ENCODE assay signal across 14 cellular contexts in genomic region chr14:52020866-52021717, GRCh38. TPM values are rescaled to one million over a fixed set of nuclear protein-coding genes. Genes with fewer than 3 reads are reported as not detected.
DNase-seq lines count a peak whose midpoint lies in the region; ATAC-seq, FAIRE-seq and TF ChIP-seq lines count a peak whose summit lies in the region.
"Had no signal": no experiment of that assay in that cellular context is flagged by ENCODE, and none has a peak within 500 bp of the region (broad histone marks: within the 10 kb centered on the region; RNA-seq: fewer than 3 reads in every experiment).

No MANE protein-coding gene starts in this region.

- no peaks in the 10 kb centered on the region for H3K36me3 ChIP-seq in GM12878 (ENCODE audit: control insufficient read depth in 2 of 2, insufficient read depth in 2 of 2, low read length in 1 of 2)
- no peaks in the 10 kb centered on the region for H3K36me3 ChIP-seq in mucosa of descending colon (ENCODE audit: low read depth)
- no peaks in the 10 kb centered on the region for H3K36me3 ChIP-seq in upper lobe of right lung
- H3K36me3 ChIP-seq: Peyer's patch had no signal

- POLR2A ChIA-PET in GM12878 (lab: Charles Lee), result no interaction called here

- TF ChIP-seq CTCF in GM12878 (IDR thresholded peaks at IDR 0.05 in 2 of 3, conservative IDR thresholded peaks at IDR 0.05 in 1 of 3; ENCODE audit: control insufficient read depth in 2 of 3, extremely low read depth in 1 of 3, insufficient read depth in 1 of 3, low read depth in 3 of 3, low read length in 3 of 3) (no peak), mucosa of descending colon (IDR thresholded peaks at IDR 0.05) (no peak), upper lobe of right lung (IDR thresholded peaks at IDR 0.05) (no peak)

- peak; percentile 13 for FAIRE-seq in GM12891 (lab: Jason Lieb, UNC)
- FAIRE-seq in GM12878 (lab: Jason Lieb, UNC), result no peak

- DNase-seq in GM12891 (ENCODE audit: insufficient read length, low spot score), result no peak
- DNase-seq in GM12878 (ENCODE audit: low read depth, low spot score), result peak; percentile 23
- peak in 1 of 3 donors; percentile 50 for DNase-seq in mucosa of descending colon
- DNase-seq in stimulated activated CD4-positive, alpha-beta T cell treated with anti-CD3 and anti-CD28 coated beads, Interleukin-4, amount 100 ng/mL, for 4 hours, result no peak
- no peak for DNase-seq in upper lobe of right lung
- DNase-seq: activated T-cell treated with anti-CD3 and anti-CD28 coated beads for 4 hours, hypothalamus, NCI-H345, Peyer's patch had no signal

- in situ Hi-C loops in GM12878 (cut with MboI), result no loop called here

- H3K4me3 ChIP-seq in GM12878, result no peak overlapping the region
- H3K4me3 ChIP-seq in mucosa of descending colon, result no peak overlapping the region
- H3K4me3 ChIP-seq in upper lobe of right lung, result no peak overlapping the region
- H3K4me3 ChIP-seq: Peyer's patch had no signal

- no peak overlapping the region for H3K4me2 ChIP-seq in GM12878 (ENCODE audit: control insufficient read depth, insufficient read depth)

- TF ChIP-seq EP300 in GM12878 (IDR thresholded peaks at IDR 0.05; ENCODE audit: borderline replicate concordance in 1 of 2, control insufficient read depth in 1 of 2, low read depth in 2 of 2, low read length in 2 of 2), result no peak

- H3K9me3 ChIP-seq in GM12878 (replicated peaks; ENCODE audit: control insufficient read depth, insufficient read depth, low read length) (no peaks in the 10 kb centered on the region; the same call in 2 of the 3 replicates), mucosa of descending colon (no peaks in the 10 kb centered on the region), upper lobe of right lung (no peaks in the 10 kb centered on the region)
- H3K9me3 ChIP-seq: Peyer's patch had no signal

- H3K27ac ChIP-seq in GM12878 (ENCODE audit: control insufficient read depth, insufficient read depth) (no peak overlapping the region), upper lobe of right lung (no peak overlapping the region)
- H3K27ac ChIP-seq: HL-60 had no signal

- CTCF ChIA-PET in GM12878 (lab: Yijun Ruan, JAX), result interaction anchor here (1.0 to 3.2 kb wide), 4 partner anchors 17 to 42 kb away, joined by 3 to 12 read pairs (median 5); no protein-coding TSS in a partner anchor

- TF ChIP-seq POLR2A in GM12891 (IDR thresholded peaks at IDR 0.05; ENCODE audit: low read depth, low read length) (no peak), GM12878 (IDR thresholded peaks at IDR 0.05; ENCODE audit: low read depth, low read length) (no peak)

- RAD21 ChIA-PET in GM12878 (lab: Charles Lee; ENCODE audit: unreplicated experiment), result interaction anchor here (0.5 to 2.3 kb wide), 3 partner anchors 25 to 190 kb away, joined by 3 to 6 read pairs (median 3); no protein-coding TSS in a partner anchor

- H3K27me3 ChIP-seq in GM12878 (replicated peaks in 1 of 2; ENCODE audit: control insufficient read depth in 2 of 2, insufficient read depth in 2 of 2, low read length in 1 of 2) (no peaks in the 10 kb centered on the region), upper lobe of right lung (no peaks in the 10 kb centered on the region)
- H3K27me3 ChIP-seq: Peyer's patch had no signal

- no peaks in the 10 kb centered on the region for H3K79me2 ChIP-seq in GM12878 (ENCODE audit: control insufficient read depth, insufficient read depth, low read length)

- ATAC-seq in HG03439 (IDR thresholded peaks at IDR 0.05; ENCODE audit: unreplicated experiment) (peak; percentile 21), GM12878 (peak; percentile 67), mucosa of descending colon (peak; percentile 66), HG03442 (IDR thresholded peaks at IDR 0.05; ENCODE audit: unreplicated experiment) (no peak), upper lobe of right lung (no peak), GM18873 (IDR thresholded peaks at IDR 0.05; ENCODE audit: low FRiP score, unreplicated experiment) (no peak)

- WGBS in GM12878 (ENCODE audit: insufficient coverage, insufficient replicate concordance, low lambda C conversion rate, missing lambda C conversion rate), result 49% methylated on average over 7 of the region's 7 CpGs

- no peak overlapping the region for H2AFZ ChIP-seq in GM12878 (ENCODE audit: control insufficient read depth, low read depth, low read length)

- H3K4me1 ChIP-seq in GM12878 (ENCODE audit: control insufficient read depth, insufficient read depth, low read length) (peaks cover 12% of the 10 kb centered on the region), mucosa of descending colon (ENCODE audit: low read depth) (peaks cover 29% of the 10 kb centered on the region), upper lobe of right lung (no peaks in the 10 kb centered on the region)

- no peaks in the 10 kb centered on the region for H4K20me1 ChIP-seq in GM12878 (ENCODE audit: control insufficient read depth, insufficient read depth)

- TF ChIP-seq RAD21 in GM12878 (IDR thresholded peaks at IDR 0.05; ENCODE audit: insufficient read depth, low read depth, low read length), result no peak

- no peak overlapping the region for H3K9ac ChIP-seq in GM12878 (ENCODE audit: control insufficient read depth, insufficient read depth, low read length)

- SMC1A ChIA-PET in GM12878 (lab: Charles Lee; ENCODE audit: uncharacterized antibody, unreplicated experiment), result interaction anchor here (0.6 to 1.1 kb wide), 4 partner anchors 14 to 49 kb away, joined by 3 to 4 read pairs (median 3); no protein-coding TSS in a partner anchor

- intact Hi-C loops in GM12878 (cut with micrococcal nuclease; ENCODE audit: unreplicated experiment) (no loop called here), mucosa of descending colon (cut with DNase I, micrococcal nuclease) (no loop called here), upper lobe of right lung (cut with DNase I) (no loop called here)

- no TSS peak for BruUV-seq in GM12878 (replicated peaks; lab: Mats Ljungman, UMichigan)

TF ChIP-seq in GM12891, 5 proteins besides CTCF, POLR2A, EP300 and RAD21:
- no peak for TF ChIP-seq TAF1 (IDR thresholded peaks at IDR 0.05; ENCODE audit: low read depth, low read length)
- no peak for TF ChIP-seq SPI1 (IDR thresholded peaks at IDR 0.05; ENCODE audit: low read depth, low read length)
- no peak for TF ChIP-seq POU2F2 (IDR thresholded peaks at IDR 0.05; ENCODE audit: low read depth, low read length)
- TF ChIP-seq PAX5 (IDR thresholded peaks at IDR 0.05; ENCODE audit: insufficient read depth, low read length, severe bottlenecking), result no peak
- TF ChIP-seq POLR2AphosphoS5 (IDR thresholded peaks at IDR 0.05; ENCODE audit: low read depth, low read length), result no peak

RNA-seq across cellular contexts. Expression of gene RTRAF, which starts 31.7 kb away (rescaled TPM):
- 338 TPM for polyA plus RNA-seq in GM12891 (2012; ENCODE audit: low read depth, missing spikeins)
- 47.2 and 48.0 TPM in 2 replicates for total RNA-seq in GM12878 (2013; cell fraction: nucleolus; rRNA removed)
- total RNA-seq in GM12878 (2014; rRNA removed), result 336 and 339 TPM in 2 replicates
- total RNA-seq in GM12878 (2014; rRNA removed; fragmentation: Illumina TruSeq; extraction: Trizol), result 385 and 416 TPM in 2 replicates
- 248 and 265 TPM in 2 replicates for total RNA-seq in GM12878 (2021)
- polyA plus RNA-seq in GM12878 (2011; ENCODE audit: low read depth), result 131 TPM
- 333 and 409 TPM in 2 replicates for polyA plus RNA-seq in GM12878 (2011; rRNA removed)
- 73.1 and 85.9 TPM in 2 replicates for polyA plus RNA-seq in GM12878 (2011; cell fraction: cytosol; rRNA removed)
- 93.8 and 105 TPM in 2 replicates for polyA plus RNA-seq in GM12878 (2011; cell fraction: nucleus; rRNA removed)
- 275 and 280 TPM in 2 replicates for polyA plus RNA-seq in GM12878 (2012)
- polyA plus RNA-seq in GM12878 (2014; fragmentation: Illumina TruSeq; extraction: Trizol), result 331 and 366 TPM in 2 replicates
- polyA plus RNA-seq in GM12878 (2014; fragmentation: Nextera tagmentation; extraction: Ambion mirVana), result 100 to 1,000 TPM; 358 to 395 TPM
- polyA plus RNA-seq in GM12878 (2014; rRNA removed), result 328 and 371 TPM in 2 replicates
- 100 to 1,000 TPM; 512 to 540 TPM for polyA plus RNA-seq in GM12878 (2016; fragmentation: Nextera tagmentation; extraction: Ambion mirVana)
- 56.6 and 115 TPM in 2 replicates for polyA minus RNA-seq in GM12878 (2011; rRNA and poly(A)+ RNA removed)
- 114 and 128 TPM in 2 replicates for polyA minus RNA-seq in GM12878 (2011; cell fraction: cytosol; rRNA and poly(A)+ RNA removed)
- polyA minus RNA-seq in GM12878 (2011; cell fraction: nucleus; rRNA and poly(A)+ RNA removed), result 34.3 and 53.4 TPM in 2 replicates
- 100 to 1,000 TPM; 108 to 140 (median 131) TPM for total RNA-seq in mucosa of descending colon
- total RNA-seq in upper lobe of right lung, result 104 TPM

RNA-seq across cellular contexts. Expression of gene NID2, which starts 47.8 kb away (rescaled TPM):
- 0.17 TPM for polyA plus RNA-seq in GM12891 (2012; ENCODE audit: low read depth, missing spikeins)
- not detected in 2 replicates for total RNA-seq in GM12878 (2013; cell fraction: nucleolus; rRNA removed)
- total RNA-seq in GM12878 (2014; rRNA removed) (not detected in 2 replicates), GM12878 (2014; rRNA removed; fragmentation: Illumina TruSeq; extraction: Trizol) (not detected in 2 replicates), GM12878 (2021) (0.23 and 0.27 TPM in 2 replicates), mucosa of descending colon (10 to 100 TPM; 21.7 to 32.5 (median 28.8) TPM), upper lobe of right lung (17.9 TPM)
- not detected for polyA plus RNA-seq in GM12878 (2011; ENCODE audit: low read depth)
- polyA plus RNA-seq in GM12878 (2011; rRNA removed) (0.46 and 0.49 TPM in 2 replicates), GM12878 (2014; fragmentation: Illumina TruSeq; extraction: Trizol) (not detected in 2 replicates), GM12878 (2014; fragmentation: Nextera tagmentation; extraction: Ambion mirVana) (under 1 TPM; 0.11 to 0.16 TPM), GM12878 (2014; rRNA removed) (0.04 TPM in 1 of 2 replicates, not detected in the other), GM12878 (2016; fragmentation: Nextera tagmentation; extraction: Ambion mirVana) (under 1 TPM; 0.40 to 0.43 TPM)
- polyA plus RNA-seq in GM12878 (2011; cell fraction: cytosol; rRNA removed), result 0.25 and 0.43 TPM in 2 replicates
- 2.1 and 2.5 TPM in 2 replicates for polyA plus RNA-seq in GM12878 (2011; cell fraction: nucleus; rRNA removed)
- 0.15 TPM in 1 of 2 replicates, not detected in the other for polyA plus RNA-seq in GM12878 (2012)
- 1.4 and 1.5 TPM in 2 replicates for polyA minus RNA-seq in GM12878 (2011; rRNA and poly(A)+ RNA removed)
- not detected in 2 replicates for polyA minus RNA-seq in GM12878 (2011; cell fraction: cytosol; rRNA and poly(A)+ RNA removed)
- 0.85 and 1.6 TPM in 2 replicates for polyA minus RNA-seq in GM12878 (2011; cell fraction: nucleus; rRNA and poly(A)+ RNA removed)
- total RNA-seq: MCF 10A had no signal

Comparison
In these comparisons a context has a peak if more than half of its experiments do, and no peak if none do; other contexts are left out.
1. ATAC-seq: peak in HG03439 (single experiment), GM12878 (single experiment) and mucosa of descending colon (single experiment); none in HG03442 (single experiment), upper lobe of right lung (single experiment) and GM18873 (single experiment).
2. RNA of gene NID2, which starts 47.8 kb away (total RNA-seq): 21.7 to 32.5 TPM in mucosa of descending colon and 17.9 TPM in upper lobe of right lung (single experiment); 0.23 to 0.27 TPM in GM12878; every median in the first group is over 10 times any median in the second.